8 cellular contexts compared by ENCODE assay signal in genomic region chr19:4639531-4640246, GRCh38. TPM values are rescaled to one million over a fixed set of nuclear protein-coding genes. Genes with fewer than 3 reads are reported as not detected.
DNase-seq lines count a peak whose midpoint lies in the region; ATAC-seq and TF ChIP-seq lines count a peak whose summit lies in the region.

No MANE protein-coding gene starts in this region.

- H3K4me1 Mint-ChIP-seq in activated CD4-positive, alpha-beta T cell treated with anti-CD3 and anti-CD28 coated beads, Interleukin-2, amount 10 ng/mL, durations not matched to agents 24 days and 14 days, result peaks cover 28% of the 10 kb centered on the region

- H3K36me3 Mint-ChIP-seq in activated CD4-positive, alpha-beta T cell treated with anti-CD3 and anti-CD28 coated beads, Interleukin-2, amount 10 ng/mL, durations not matched to agents 24 days and 14 days (ENCODE audit: low read depth), result peaks cover 10% of the 10 kb centered on the region

- ATAC-seq in HG03460 (IDR thresholded peaks at IDR 0.05; ENCODE audit: unreplicated experiment), result peak; percentile 21
- ATAC-seq in HG03095 (IDR thresholded peaks at IDR 0.05; ENCODE audit: unreplicated experiment), result no peak

- no peaks in the 10 kb centered on the region for H3K9me3 ChIP-seq in ascending aorta

- no peak for DNase-seq in activated CD4-positive, alpha-beta T cell treated with anti-CD3 and anti-CD28 coated beads, Interleukin-2, amount 10 ng/mL, durations not matched to agents 24 days and 14 days
- DNase-seq in activated CD4-positive, alpha-beta T cell treated with anti-CD3 and anti-CD28 coated beads for 1 hour, result no peak
- no peak for DNase-seq in ascending aorta (ENCODE audit: low spot score in 2 of 2)
- DNase-seq in kidney epithelial cell (ENCODE audit: low read depth), result no peak
- peak in 5 of 49 donors; percentile 14 to 83 (median 17) for DNase-seq in substantia nigra (lab: John Stamatoyannopoulos, UW)
- DNase-seq in retina, result no peak

- H3K9me3 Mint-ChIP-seq in activated CD4-positive, alpha-beta T cell treated with anti-CD3 and anti-CD28 coated beads, Interleukin-2, amount 10 ng/mL, durations not matched to agents 24 days and 14 days, result no peaks in the 10 kb centered on the region

- H3K4me1 ChIP-seq in ascending aorta, result peaks cover 5 to 12% of the 10 kb centered on the region in 2 donors

- H3K27ac Mint-ChIP-seq in activated CD4-positive, alpha-beta T cell treated with anti-CD3 and anti-CD28 coated beads, Interleukin-2, amount 10 ng/mL, durations not matched to agents 24 days and 14 days, result peak overlapping the region; percentile 94

- H3K27me3 ChIP-seq in ascending aorta (no peaks in the 10 kb centered on the region), kidney epithelial cell (ENCODE audit: control insufficient read depth, insufficient read depth, low read length) (no peaks in the 10 kb centered on the region)

- H3K4me3 Mint-ChIP-seq in activated CD4-positive, alpha-beta T cell treated with anti-CD3 and anti-CD28 coated beads, Interleukin-2, amount 10 ng/mL, durations not matched to agents 24 days and 14 days, result peak overlapping the region; percentile 100

- intact Hi-C loops in activated CD4-positive, alpha-beta T cell treated with anti-CD3 and anti-CD28 coated beads, Interleukin-2, amount 10 ng/mL, durations not matched to agents 24 days and 14 days (cut with micrococcal nuclease), result loop anchor here (1.0 to 5.0 kb wide), 3 partner anchors 31 to 167 kb away; partner anchors contain the start of genes HDGFL2, MYDGF and SEMA6B
- intact Hi-C loops in ascending aorta (cut with DNase I), result loop anchor here (1.0 to 5.0 kb wide), 3 partner anchors 31 to 84 kb away; partner anchors contain the start of genes DPP9 and MYDGF

- H3K36me3 ChIP-seq in ascending aorta (no peaks in the 10 kb centered on the region), kidney epithelial cell (ENCODE audit: control insufficient read depth, insufficient read depth, low read length) (no peaks in the 10 kb centered on the region)

- peak overlapping the region; percentile 71 to 76 for H3K4me3 ChIP-seq in ascending aorta
- peak overlapping the region; percentile 84 for H3K4me3 ChIP-seq in kidney epithelial cell (ENCODE audit: low read depth, low read length)

- no peak for TF ChIP-seq CTCF in ascending aorta (IDR thresholded peaks at IDR 0.05)
- no peak for TF ChIP-seq CTCF in kidney epithelial cell (IDR thresholded peaks at IDR 0.05; ENCODE audit: insufficient read depth, low read length, poor library complexity, severe bottlenecking)

- H3K27me3 Mint-ChIP-seq in activated CD4-positive, alpha-beta T cell treated with anti-CD3 and anti-CD28 coated beads, Interleukin-2, amount 10 ng/mL, durations not matched to agents 24 days and 14 days, result no peaks in the 10 kb centered on the region

- H3K27ac ChIP-seq in ascending aorta (peak overlapping the region in 1 of 2 donors; percentile 56), substantia nigra (ENCODE audit: low read depth, low read length, poor library complexity, severe bottlenecking) (peak overlapping the region; percentile 42)

RNA-seq across cellular contexts. Expression of gene TNFAIP8L1, which starts 0.4 kb away (rescaled TPM):
- total RNA-seq in activated CD4-positive, alpha-beta T cell treated with anti-CD3 and anti-CD28 coated beads, Interleukin-2, amount 10 ng/mL, durations not matched to agents 24 days and 14 days, result 12.5 and 13.5 TPM in 2 replicates
- total RNA-seq in ascending aorta (0.64 TPM), kidney epithelial cell (0.75 and 1.2 TPM in 2 replicates)

RNA-seq across cellular contexts. Expression of gene MYDGF, which starts 30.5 kb away (rescaled TPM):
- 85.2 and 90.8 TPM in 2 replicates for total RNA-seq in activated CD4-positive, alpha-beta T cell treated with anti-CD3 and anti-CD28 coated beads, Interleukin-2, amount 10 ng/mL, durations not matched to agents 24 days and 14 days
- total RNA-seq in ascending aorta, result 49.0 TPM
- 148 and 173 TPM in 2 replicates for total RNA-seq in kidney epithelial cell
